ENCODE assay signal across 16 cellular contexts in genomic region chr10:86964847-86965190, GRCh38. TPM values are rescaled to one million over a fixed set of nuclear protein-coding genes. Genes with fewer than 3 reads are reported as not detected.
"Had no signal": no experiment of that assay in that cellular context is flagged by ENCODE, and none has a peak within 500 bp of the region (broad histone marks: within the 10 kb centered on the region; RNA-seq: fewer than 3 reads in every experiment).

No MANE protein-coding gene starts in this region.

- H3K9me3 Mint-ChIP-seq: immature natural killer cell, natural killer cell, T-cell had no signal

- H3K36me3 Mint-ChIP-seq: immature natural killer cell, natural killer cell, T-cell had no signal

- H3K27ac Mint-ChIP-seq: activated CD4-positive, alpha-beta T cell treated with anti-CD3 and anti-CD28 coated beads for 36 hours; activated CD8-positive, alpha-beta T cell treated with anti-CD3 and anti-CD28 coated beads, Interleukin-2, amount 10 ng/mL, durations not matched to agents 7 days and 5 days; immature natural killer cell had no signal

- H3K4me3 Mint-ChIP-seq: activated CD4-positive, alpha-beta T cell treated with anti-CD3 and anti-CD28 coated beads for 36 hours; activated CD8-positive, alpha-beta T cell treated with anti-CD3 and anti-CD28 coated beads, Interleukin-2, amount 10 ng/mL, durations not matched to agents 7 days and 5 days; immature natural killer cell; natural killer cell had no signal

- H3K27me3 Mint-ChIP-seq: T-cell had no signal

- ATAC-seq: activated CD4-positive, alpha-beta T cell treated with anti-CD3 and anti-CD28 coated beads for 36 hours; activated CD8-positive, alpha-beta T cell treated with anti-CD3 and anti-CD28 coated beads, Interleukin-2, amount 10 ng/mL, durations not matched to agents 7 days and 5 days; left colon; mucosa of descending colon; natural killer cell; T-cell had no signal

- DNase-seq: activated CD4-positive, alpha-beta T cell treated with anti-CD3 and anti-CD28 coated beads for 36 hours; activated CD8-positive, alpha-beta T cell treated with anti-CD3 and anti-CD28 coated beads, Interleukin-2, amount 10 ng/mL, durations not matched to agents 7 days and 5 days; caudate nucleus; colonic mucosa; effector CD8-positive, alpha-beta T cell; immature natural killer cell; left colon; natural killer cell; stimulated activated naive CD4-positive, alpha-beta T cell treated with Interleukin-2 at 50 U/mL for 16 hours; T1000 had no signal

RNA-seq across cellular contexts. Expression of gene ADIRF, which starts 3.5 kb away (rescaled TPM):
- total RNA-seq: activated CD4-positive, alpha-beta T cell treated with anti-CD3 and anti-CD28 coated beads for 36 hours; activated CD8-positive, alpha-beta T cell treated with anti-CD3 and anti-CD28 coated beads, Interleukin-2, amount 10 ng/mL, durations not matched to agents 7 days and 5 days; natural killer cell; osteocyte had no signal

RNA-seq across cellular contexts. Expression of gene SNCG, which starts 6.4 kb away (rescaled TPM):
- total RNA-seq: activated CD4-positive, alpha-beta T cell treated with anti-CD3 and anti-CD28 coated beads for 36 hours; activated CD8-positive, alpha-beta T cell treated with anti-CD3 and anti-CD28 coated beads, Interleukin-2, amount 10 ng/mL, durations not matched to agents 7 days and 5 days; natural killer cell; osteocyte had no signal

RNA-seq across cellular contexts. Expression of gene MMRN2, which starts 7.4 kb away (rescaled TPM):
- total RNA-seq: activated CD4-positive, alpha-beta T cell treated with anti-CD3 and anti-CD28 coated beads for 36 hours; activated CD8-positive, alpha-beta T cell treated with anti-CD3 and anti-CD28 coated beads, Interleukin-2, amount 10 ng/mL, durations not matched to agents 7 days and 5 days; osteocyte had no signal

RNA-seq across cellular contexts. Expression of gene FAM25A, which starts 55.3 kb away (rescaled TPM):
- total RNA-seq: activated CD4-positive, alpha-beta T cell treated with anti-CD3 and anti-CD28 coated beads for 36 hours; activated CD8-positive, alpha-beta T cell treated with anti-CD3 and anti-CD28 coated beads, Interleukin-2, amount 10 ng/mL, durations not matched to agents 7 days and 5 days; colonic mucosa; left colon; lung microvascular endothelial cell; mucosa of descending colon; natural killer cell; osteocyte; sigmoid colon; T-cell; urinary bladder had no signal
